ENCODE assay signal across 8 cellular contexts in the genomic region with DNA sequence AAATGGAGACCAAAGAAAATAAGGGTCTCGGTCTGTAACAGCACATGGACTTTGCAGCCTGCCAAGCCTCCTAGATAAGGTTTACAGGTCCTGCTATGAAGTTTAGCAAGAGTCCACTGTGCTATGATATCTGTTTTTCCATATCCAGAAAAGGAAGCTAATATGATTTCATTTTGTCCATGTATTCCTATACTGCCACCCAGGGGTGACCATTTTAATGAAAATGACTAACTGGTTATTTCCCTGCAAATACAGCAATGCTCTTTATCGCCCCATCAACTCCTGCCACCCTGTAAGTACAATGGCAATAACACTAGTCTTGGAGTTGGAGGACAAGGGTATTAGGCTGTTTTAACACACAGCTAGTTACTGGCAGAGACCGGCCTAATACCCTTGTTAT.
A peak's percentile ranks its signal among the peaks of the same experiment; 100 is the strongest.
DNase-seq lines count a peak whose midpoint lies in the region; ATAC-seq and TF ChIP-seq lines count a peak whose summit lies in the region.

No MANE protein-coding gene starts in this region.

- H3K27ac ChIP-seq in upper lobe of right lung: no peak overlapping the region

- H3K36me3 ChIP-seq in upper lobe of right lung: no peaks in the 10 kb centered on the region

- H3K36me3 Mint-ChIP-seq in activated naive CD4-positive, alpha-beta T cell treated with anti-CD3 and anti-CD28 coated beads for 36 hours (ENCODE audit: low read depth): no peaks in the 10 kb centered on the region

- no peak overlapping the region for H3K4me3 Mint-ChIP-seq in activated naive CD4-positive, alpha-beta T cell treated with anti-CD3 and anti-CD28 coated beads for 36 hours

- ATAC-seq in upper lobe of right lung (peak; percentile 59), GM18870 (IDR thresholded peaks at IDR 0.05; ENCODE audit: unreplicated experiment) (no peak)

- no peaks in the 10 kb centered on the region for H3K4me1 ChIP-seq in upper lobe of right lung

- no peaks in the 10 kb centered on the region for H3K27me3 Mint-ChIP-seq in activated naive CD4-positive, alpha-beta T cell treated with anti-CD3 and anti-CD28 coated beads for 36 hours (ENCODE audit: low read depth)

- peak; percentile 49 for TF ChIP-seq CTCF in choroid plexus epithelial cell (conservative IDR thresholded peaks at IDR 0.05; ENCODE audit: low read depth, low read length)
- TF ChIP-seq CTCF in upper lobe of right lung (IDR thresholded peaks at IDR 0.05): peak; percentile 38

- no peak overlapping the region for H3K4me3 ChIP-seq in choroid plexus epithelial cell (ENCODE audit: low read depth, low read length)
- H3K4me3 ChIP-seq in upper lobe of right lung: no peak overlapping the region

- peaks cover 18% of the 10 kb centered on the region for H3K27me3 ChIP-seq in upper lobe of right lung

- CTCF ChIA-PET in activated naive CD4-positive, alpha-beta T cell treated with anti-CD3 and anti-CD28 coated beads for 36 hours (lab: Charles Lee): interaction anchor here (0.8 to 2.2 kb wide), 6 partner anchors 25 to 63 kb away, joined by 3 to 24 read pairs (median 5); no protein-coding TSS in a partner anchor

- intact Hi-C loops in activated naive CD4-positive, alpha-beta T cell treated with anti-CD3 and anti-CD28 coated beads for 36 hours (cut with micrococcal nuclease): loop anchor here (1.0 kb wide), 2 partner anchors 57 to 61 kb away; no protein-coding TSS in a partner anchor
- intact Hi-C loops in upper lobe of right lung (cut with DNase I): no loop called here

- no peaks in the 10 kb centered on the region for H3K9me3 Mint-ChIP-seq in activated naive CD4-positive, alpha-beta T cell treated with anti-CD3 and anti-CD28 coated beads for 36 hours

- peak; percentile 8 for DNase-seq in activated naive CD4-positive, alpha-beta T cell treated with anti-CD3 and anti-CD28 coated beads for 36 hours
- no peak for DNase-seq in activated naive CD4-positive, alpha-beta T cell treated with anti-CD3 and anti-CD28 coated beads, Interleukin-2, amount 50 U/mL, for 16 hours
- DNase-seq in NCI-H460 (ENCODE audit: extremely low read depth, low read depth): peak; percentile 11
- peak; percentile 45 for DNase-seq in choroid plexus epithelial cell (ENCODE audit: low read depth)
- no peak for DNase-seq in upper lobe of right lung
- no peak for DNase-seq in glomerular visceral epithelial cell (ENCODE audit: extremely low spot score)
- no peak for DNase-seq in NCI-H1048 (lab: John Stamatoyannopoulos, UW)

- no peaks in the 10 kb centered on the region for H3K9me3 ChIP-seq in upper lobe of right lung

- H3K4me1 Mint-ChIP-seq in activated naive CD4-positive, alpha-beta T cell treated with anti-CD3 and anti-CD28 coated beads for 36 hours (ENCODE audit: low read depth): no peaks in the 10 kb centered on the region

- H3K27ac Mint-ChIP-seq in activated naive CD4-positive, alpha-beta T cell treated with anti-CD3 and anti-CD28 coated beads for 36 hours: no peak overlapping the region

Comparison
In these comparisons a context has a peak if more than half of its experiments do, and no peak if none do; other contexts are left out.
1. DNase-seq: peak in activated naive CD4-positive, alpha-beta T cell treated with anti-CD3 and anti-CD28 coated beads for 36 hours (single experiment), NCI-H460 (single experiment) and choroid plexus epithelial cell (single experiment); none in activated naive CD4-positive, alpha-beta T cell treated with anti-CD3 and anti-CD28 coated beads, Interleukin-2, amount 50 U/mL, for 16 hours (single experiment), upper lobe of right lung (single experiment), glomerular visceral epithelial cell (single experiment) and NCI-H1048 (single experiment).